ENCODE assay signal across 1 cellular context in the genomic region with DNA sequence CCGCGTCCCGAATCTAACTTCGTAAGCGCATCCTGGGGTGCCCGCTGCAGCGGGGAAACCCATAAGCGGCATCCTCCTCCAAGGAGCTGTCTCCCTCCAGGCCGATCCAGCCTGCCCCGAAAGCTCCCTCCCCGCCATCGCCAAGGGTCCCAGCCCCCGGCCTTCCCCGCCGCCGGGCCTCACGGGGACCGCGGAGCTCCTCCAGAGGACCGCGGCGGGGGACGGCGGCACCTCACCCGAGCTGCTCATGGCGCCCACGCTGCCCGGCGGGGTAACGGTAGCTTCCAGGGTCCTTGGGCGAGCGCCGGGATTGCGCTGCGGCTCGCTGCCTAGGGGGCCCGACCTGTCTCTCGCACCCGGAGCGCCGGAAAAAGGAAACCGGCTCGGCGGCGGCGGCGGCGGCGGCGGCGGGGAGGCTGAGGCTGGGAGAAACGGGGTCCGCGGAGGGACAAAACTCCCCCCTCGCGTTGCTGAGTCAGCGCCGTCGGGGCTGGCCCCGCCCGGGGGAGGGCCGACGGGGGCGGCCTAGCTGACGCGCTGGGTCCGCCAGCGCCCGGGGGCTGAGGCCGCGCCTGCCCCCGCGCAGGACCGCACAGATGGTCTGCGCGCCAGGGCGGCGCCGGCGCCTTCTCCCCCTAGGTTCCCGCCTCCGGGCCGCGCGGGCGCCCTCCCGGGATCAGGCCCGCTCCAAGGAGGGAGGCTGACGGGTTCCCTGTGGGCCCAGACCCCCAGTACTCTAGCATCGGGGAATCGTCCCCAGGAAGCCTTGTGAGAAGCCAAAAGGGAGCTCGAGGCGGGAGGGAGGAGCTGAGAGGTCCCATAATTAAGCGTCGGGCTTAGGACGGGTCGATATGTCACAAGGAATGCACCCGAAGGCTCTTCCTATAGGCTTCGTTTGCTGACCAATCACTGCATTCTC.
TF ChIP-seq lines count a peak whose summit lies in the region.

A gene with protein sequence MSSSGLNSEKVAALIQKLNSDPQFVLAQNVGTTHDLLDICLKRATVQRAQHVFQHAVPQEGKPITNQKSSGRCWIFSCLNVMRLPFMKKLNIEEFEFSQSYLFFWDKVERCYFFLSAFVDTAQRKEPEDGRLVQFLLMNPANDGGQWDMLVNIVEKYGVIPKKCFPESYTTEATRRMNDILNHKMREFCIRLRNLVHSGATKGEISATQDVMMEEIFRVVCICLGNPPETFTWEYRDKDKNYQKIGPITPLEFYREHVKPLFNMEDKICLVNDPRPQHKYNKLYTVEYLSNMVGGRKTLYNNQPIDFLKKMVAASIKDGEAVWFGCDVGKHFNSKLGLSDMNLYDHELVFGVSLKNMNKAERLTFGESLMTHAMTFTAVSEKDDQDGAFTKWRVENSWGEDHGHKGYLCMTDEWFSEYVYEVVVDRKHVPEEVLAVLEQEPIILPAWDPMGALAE (minus strand): TSS at position 374 of the 919 bp plus-strand sequence. CDS start 125 bp downstream, at position 249.

TF ChIP-seq in IMR-90, 13 proteins besides CTCF, POLR2A, EP300 and RAD21 (continued from another document):
- TF ChIP-seq, protein P1, sequence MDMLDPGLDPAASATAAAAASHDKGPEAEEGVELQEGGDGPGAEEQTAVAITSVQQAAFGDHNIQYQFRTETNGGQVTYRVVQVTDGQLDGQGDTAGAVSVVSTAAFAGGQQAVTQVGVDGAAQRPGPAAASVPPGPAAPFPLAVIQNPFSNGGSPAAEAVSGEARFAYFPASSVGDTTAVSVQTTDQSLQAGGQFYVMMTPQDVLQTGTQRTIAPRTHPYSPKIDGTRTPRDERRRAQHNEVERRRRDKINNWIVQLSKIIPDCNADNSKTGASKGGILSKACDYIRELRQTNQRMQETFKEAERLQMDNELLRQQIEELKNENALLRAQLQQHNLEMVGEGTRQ (IDR thresholded peaks at IDR 0.05; ENCODE audit: low read depth, low read length) = no peak
- TF ChIP-seq MAZ (IDR thresholded peaks at IDR 0.05; ENCODE audit: borderline replicate concordance, low read depth, low read length) (peak; percentile 86; the same call in 1 of the 2 replicates), RFX5 (IDR thresholded peaks at IDR 0.05; ENCODE audit: low read depth, low read length) (no peak)
